8 cellular contexts compared by ENCODE assay signal in the genomic region with DNA sequence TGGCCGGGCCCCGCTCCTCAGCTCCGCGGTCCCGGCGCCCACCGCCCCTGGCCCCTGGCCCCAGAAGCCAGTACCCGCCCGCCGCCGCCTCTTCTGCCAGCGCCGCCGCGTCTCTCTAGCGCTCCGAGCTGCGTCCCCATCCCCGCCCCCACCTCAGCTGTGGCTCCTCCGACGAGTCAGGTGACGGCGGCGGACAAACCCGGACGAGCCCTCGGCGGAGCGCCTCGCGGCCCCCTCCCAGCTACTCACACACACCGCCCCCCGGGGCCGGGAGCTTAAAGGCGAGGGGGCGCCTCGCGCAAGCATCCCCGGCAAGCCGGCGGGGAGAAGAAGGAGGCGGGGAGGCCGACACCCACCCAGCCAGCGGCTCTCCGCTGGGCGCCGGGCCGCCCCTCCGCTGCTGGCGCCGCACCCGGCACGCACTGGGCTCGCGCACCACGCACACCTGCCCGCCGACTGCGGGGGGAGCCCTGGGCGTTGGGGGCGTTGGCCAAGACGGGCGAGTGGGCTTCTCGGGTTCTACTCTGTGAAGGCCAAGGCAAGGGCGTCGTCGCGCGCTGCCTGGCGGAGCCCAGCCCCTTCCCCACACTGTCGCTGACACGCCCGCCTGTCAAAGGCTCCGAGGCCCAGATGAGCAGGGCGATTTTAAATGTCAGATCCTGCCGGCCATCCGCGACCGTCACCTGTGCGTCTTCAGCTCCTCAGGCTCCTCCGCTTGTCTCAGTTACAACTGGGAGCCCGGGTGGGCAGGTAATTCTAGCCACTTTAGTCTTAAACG. TPM values are rescaled to one million over a fixed set of nuclear protein-coding genes. Genes with fewer than 3 reads are reported as not detected.
DNase-seq lines count a peak whose midpoint lies in the region; ATAC-seq and TF ChIP-seq lines count a peak whose summit lies in the region.

A gene with protein sequence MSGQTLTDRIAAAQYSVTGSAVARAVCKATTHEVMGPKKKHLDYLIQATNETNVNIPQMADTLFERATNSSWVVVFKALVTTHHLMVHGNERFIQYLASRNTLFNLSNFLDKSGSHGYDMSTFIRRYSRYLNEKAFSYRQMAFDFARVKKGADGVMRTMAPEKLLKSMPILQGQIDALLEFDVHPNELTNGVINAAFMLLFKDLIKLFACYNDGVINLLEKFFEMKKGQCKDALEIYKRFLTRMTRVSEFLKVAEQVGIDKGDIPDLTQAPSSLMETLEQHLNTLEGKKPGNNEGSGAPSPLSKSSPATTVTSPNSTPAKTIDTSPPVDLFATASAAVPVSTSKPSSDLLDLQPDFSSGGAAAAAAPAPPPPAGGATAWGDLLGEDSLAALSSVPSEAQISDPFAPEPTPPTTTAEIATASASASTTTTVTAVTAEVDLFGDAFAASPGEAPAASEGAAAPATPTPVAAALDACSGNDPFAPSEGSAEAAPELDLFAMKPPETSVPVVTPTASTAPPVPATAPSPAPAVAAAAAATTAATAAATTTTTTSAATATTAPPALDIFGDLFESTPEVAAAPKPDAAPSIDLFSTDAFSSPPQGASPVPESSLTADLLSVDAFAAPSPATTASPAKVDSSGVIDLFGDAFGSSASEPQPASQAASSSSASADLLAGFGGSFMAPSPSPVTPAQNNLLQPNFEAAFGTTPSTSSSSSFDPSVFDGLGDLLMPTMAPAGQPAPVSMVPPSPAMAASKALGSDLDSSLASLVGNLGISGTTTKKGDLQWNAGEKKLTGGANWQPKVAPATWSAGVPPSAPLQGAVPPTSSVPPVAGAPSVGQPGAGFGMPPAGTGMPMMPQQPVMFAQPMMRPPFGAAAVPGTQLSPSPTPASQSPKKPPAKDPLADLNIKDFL (minus strand): TSS at position 132 of the 778 bp plus-strand sequence. CDS start 1,174 bp downstream, outside the sequence.

- H3K79me1 ChIP-seq in mesenchymal stem cell (replicated peaks; ENCODE audit: low read length, poor library complexity, severe bottlenecking) = no peaks in the 10 kb centered on the region

- H3K4me2 ChIP-seq in mesenchymal stem cell (ENCODE audit: low read length, poor library complexity, severe bottlenecking) = peak within 1 kb of the TSS; percentile 99

- WGBS in mesenchymal stem cell = 2% methylated on average over 58 of the region's 83 CpGs

- peaks cover 2% of the 10 kb centered on the region for H3K36me3 Mint-ChIP-seq in activated naive CD4-positive, alpha-beta T cell treated with anti-CD3 and anti-CD28 coated beads for 36 hours (ENCODE audit: low read depth)

- no peak within 1 kb of the TSS for H3K27ac Mint-ChIP-seq in activated naive CD4-positive, alpha-beta T cell treated with anti-CD3 and anti-CD28 coated beads for 36 hours

- H3K36me3 ChIP-seq in mesenchymal stem cell (ENCODE audit: control insufficient read depth in 1 of 2, insufficient read depth in 2 of 2, low read depth in 1 of 2, low read length in 2 of 2) (peaks cover 0 to 3% of the 10 kb centered on the region in 2 experiments), upper lobe of right lung (no peaks in the 10 kb centered on the region)

- peak within 1 kb of the TSS in 1 of 2 experiments; percentile 78 for H3K23ac ChIP-seq in mesenchymal stem cell (ENCODE audit: low read length in 2 of 2)

- no peak within 1 kb of the TSS for H2BK5ac ChIP-seq in mesenchymal stem cell (ENCODE audit: low read depth, low read length, poor library complexity, severe bottlenecking)

- H3K27ac ChIP-seq in mesenchymal stem cell (ENCODE audit: low read length, poor library complexity, severe bottlenecking) (no peak within 1 kb of the TSS), upper lobe of right lung (no peak within 1 kb of the TSS)

- CTCF ChIA-PET in activated naive CD4-positive, alpha-beta T cell treated with anti-CD3 and anti-CD28 coated beads for 36 hours (lab: Charles Lee) = no interaction called here

- H3K4me3 ChIP-seq in mesenchymal stem cell (ENCODE audit: insufficient read depth in 1 of 2, low read depth in 1 of 2, low read length in 2 of 2) (peak within 1 kb of the TSS; percentile 62 to 70), upper lobe of right lung (peak within 1 kb of the TSS; percentile 42)

- intact Hi-C loops in activated naive CD4-positive, alpha-beta T cell treated with anti-CD3 and anti-CD28 coated beads for 36 hours (cut with micrococcal nuclease) = no loop called here
- intact Hi-C loops in upper lobe of right lung (cut with DNase I) = no loop called here

- H4K91ac ChIP-seq in mesenchymal stem cell (ENCODE audit: low read length) = no peak within 1 kb of the TSS

- H2BK12ac ChIP-seq in mesenchymal stem cell (ENCODE audit: low read length in 2 of 2) = peak within 1 kb of the TSS in 1 of 2 experiments; percentile 18

- H3K4me1 ChIP-seq in mesenchymal stem cell (ENCODE audit: control insufficient read depth, insufficient read depth, low read depth, low read length) (peaks cover 16% of the 10 kb centered on the region), upper lobe of right lung (no peaks in the 10 kb centered on the region)

- H3K4ac ChIP-seq in mesenchymal stem cell (ENCODE audit: low read depth in 1 of 2, low read length in 2 of 2) = no peak within 1 kb of the TSS

- H3K27me3 Mint-ChIP-seq in activated naive CD4-positive, alpha-beta T cell treated with anti-CD3 and anti-CD28 coated beads for 36 hours (ENCODE audit: low read depth) = peaks cover 29% of the 10 kb centered on the region

- peak within 1 kb of the TSS; percentile 51 for H3K4me3 Mint-ChIP-seq in activated naive CD4-positive, alpha-beta T cell treated with anti-CD3 and anti-CD28 coated beads for 36 hours

- H3K4me1 Mint-ChIP-seq in activated naive CD4-positive, alpha-beta T cell treated with anti-CD3 and anti-CD28 coated beads for 36 hours (ENCODE audit: low read depth) = peaks cover 5% of the 10 kb centered on the region

- ATAC-seq in upper lobe of right lung (peak; percentile 68), HG02973 (IDR thresholded peaks at IDR 0.05; ENCODE audit: unreplicated experiment) (no peak)

- H3K9me3 ChIP-seq in mesenchymal stem cell (ENCODE audit: control insufficient read depth, low read length) (peaks cover 33% of the 10 kb centered on the region), upper lobe of right lung (no peaks in the 10 kb centered on the region)

- no peak within 1 kb of the TSS for H3K18ac ChIP-seq in mesenchymal stem cell (ENCODE audit: low read depth in 1 of 2, low read length in 2 of 2)

- H3K27me3 ChIP-seq in mesenchymal stem cell (ENCODE audit: control insufficient read depth in 1 of 2, insufficient read depth in 1 of 2, low read length in 2 of 2) (peaks cover 28 to 43% of the 10 kb centered on the region in 2 experiments), upper lobe of right lung (peaks cover 47% of the 10 kb centered on the region)

- no peak within 1 kb of the TSS for H4K8ac ChIP-seq in mesenchymal stem cell (ENCODE audit: low read length)

- H2AK5ac ChIP-seq in mesenchymal stem cell (ENCODE audit: low read length, severe bottlenecking) = no peak within 1 kb of the TSS

- no peak within 1 kb of the TSS for H3K14ac ChIP-seq in mesenchymal stem cell (ENCODE audit: low read length in 2 of 2)

- H2AFZ ChIP-seq in mesenchymal stem cell (ENCODE audit: low read depth, low read length) = peak within 1 kb of the TSS; percentile 63

- no peak within 1 kb of the TSS for H2BK15ac ChIP-seq in mesenchymal stem cell (ENCODE audit: low read depth, poor library complexity, severe bottlenecking)

- DNase-seq in activated naive CD4-positive, alpha-beta T cell treated with anti-CD3 and anti-CD28 coated beads for 36 hours = peak; percentile 5
- DNase-seq in activated naive CD4-positive, alpha-beta T cell treated with anti-CD3 and anti-CD28 coated beads, Interleukin-2, amount 50 U/mL, for 16 hours = no peak
- peak; percentile 53 for DNase-seq in NCI-H524 treated with DMSO at 0.1 percent for 48 hours (lab: John Stamatoyannopoulos, UW)
- peak; percentile 2 to 57 for DNase-seq in dermis microvascular lymphatic vessel endothelial cell (ENCODE audit: low read depth in 2 of 2)
- peak; percentile 14 for DNase-seq in mesenchymal stem cell
- DNase-seq in upper lobe of right lung = peak; percentile 65
- DNase-seq in activated CD4-positive, CD25-positive, alpha-beta regulatory T cell treated with anti-CD3 and anti-CD28 coated beads, Interleukin-2, amount 50 U/mL, for 72 hours = no peak

- no peak within 1 kb of the TSS for H2BK120ac ChIP-seq in mesenchymal stem cell (ENCODE audit: low read depth, low read length)

- no peaks in the 10 kb centered on the region for H3K9me3 Mint-ChIP-seq in activated naive CD4-positive, alpha-beta T cell treated with anti-CD3 and anti-CD28 coated beads for 36 hours

- no peak for TF ChIP-seq CTCF in upper lobe of right lung (IDR thresholded peaks at IDR 0.05)

- no peak within 1 kb of the TSS for H3K9ac ChIP-seq in mesenchymal stem cell (ENCODE audit: low read length)

RNA-seq across cellular contexts. Expression of the gene that starts here (rescaled TPM):
- total RNA-seq in activated naive CD4-positive, alpha-beta T cell treated with anti-CD3 and anti-CD28 coated beads for 36 hours = not detected
- 0.13 and 1.3 TPM in 2 replicates for total RNA-seq in dermis microvascular lymphatic vessel endothelial cell
- 0.06 TPM for polyA plus RNA-seq in mesenchymal stem cell (2013, experiment 1 of 2)
- polyA plus RNA-seq in mesenchymal stem cell (2013, experiment 2 of 2) = 0.03 TPM
- total RNA-seq in upper lobe of right lung = not detected

Comparison
In these comparisons a context has a peak if more than half of its experiments do, and no peak if none do; other contexts are left out.
1. Peak in DNase-seq in activated naive CD4-positive, alpha-beta T cell treated with anti-CD3 and anti-CD28 coated beads for 36 hours; RNA of the gene not detected or under 1 TPM.
2. Peak in DNase-seq, ATAC-seq and H3K4me3 ChIP-seq in upper lobe of right lung; RNA of the gene not detected or under 1 TPM.
3. DNase-seq: peak in NCI-H524 treated with DMSO at 0.1 percent for 48 hours (single experiment), dermis microvascular lymphatic vessel endothelial cell (2 of 2) and mesenchymal stem cell (single experiment); none in activated naive CD4-positive, alpha-beta T cell treated with anti-CD3 and anti-CD28 coated beads, Interleukin-2, amount 50 U/mL, for 16 hours (single experiment) and activated CD4-positive, CD25-positive, alpha-beta regulatory T cell treated with anti-CD3 and anti-CD28 coated beads, Interleukin-2, amount 50 U/mL, for 72 hours (single experiment).